Comparison of ENCODE assay signal across 8 cellular contexts in genomic region chr9:36486933-36487481, GRCh38.
DNase-seq lines count a peak whose midpoint lies in the region; ATAC-seq and TF ChIP-seq lines count a peak whose summit lies in the region.

No MANE protein-coding gene starts in this region.

- no peaks in the 10 kb centered on the region for H3K36me3 ChIP-seq in SK-N-SH (replicated peaks in 1 of 2; ENCODE audit: control insufficient read depth in 1 of 2, insufficient read depth in 2 of 2, low read length in 1 of 2)
- H3K36me3 ChIP-seq in iPS DF 6.9 (ENCODE audit: control insufficient read depth, insufficient read depth, low read length): peaks cover 2% of the 10 kb centered on the region
- H3K36me3 ChIP-seq in spleen: peaks cover 0 to 7% (median 0%) of the 10 kb centered on the region in 6 donors

- peaks cover 33% of the 10 kb centered on the region for H4K20me1 ChIP-seq in SK-N-SH (ENCODE audit: insufficient read depth)

- TF ChIP-seq CTCF in SK-N-SH (IDR thresholded peaks at IDR 0.05): no peak
- no peak for TF ChIP-seq CTCF in spleen (IDR thresholded peaks at IDR 0.05 in 8 of 11, conservative IDR thresholded peaks at IDR 0.05 in 3 of 11)

- intact Hi-C loops in spleen (cut with DNase I; ENCODE audit: low total_unique reads): loop anchor here (10.0 kb wide), 1 partner anchor 82 kb away; the partner anchor contains the start of gene RNF38

- peak; percentile 47 for ATAC-seq in GM19035 (IDR thresholded peaks at IDR 0.05; ENCODE audit: unreplicated experiment)
- peak; percentile 36 for ATAC-seq in HG03280 (IDR thresholded peaks at IDR 0.05; ENCODE audit: unreplicated experiment)

- TF ChIP-seq POLR2A in spleen (IDR thresholded peaks at IDR 0.05): no peak

- H3K9me2 ChIP-seq in SK-N-SH: no peaks in the 10 kb centered on the region

- no peaks in the 10 kb centered on the region for H3K27me3 ChIP-seq in SK-N-SH (ENCODE audit: insufficient read depth)
- no peaks in the 10 kb centered on the region for H3K27me3 ChIP-seq in iPS DF 6.9 (ENCODE audit: control insufficient read depth, insufficient read depth, low read length)
- no peaks in the 10 kb centered on the region for H3K27me3 ChIP-seq in spleen (replicated peaks in 1 of 7)

- H3K4me3 ChIP-seq in SK-N-SH (ENCODE audit: low read depth in 2 of 2, low read length in 1 of 2) (peak overlapping the region; percentile 94 to 96), iPS DF 6.9 (ENCODE audit: low read length) (peak overlapping the region; percentile 99), spleen (peak overlapping the region; percentile 68 to 98 (median 85))

- no peaks in the 10 kb centered on the region for H3K9me3 ChIP-seq in SK-N-SH
- H3K9me3 ChIP-seq in iPS DF 6.9 (ENCODE audit: control insufficient read depth, insufficient read depth, low read length): no peaks in the 10 kb centered on the region
- no peaks in the 10 kb centered on the region for H3K9me3 ChIP-seq in spleen

- peak overlapping the region; percentile 84 for H3K9ac ChIP-seq in SK-N-SH

- DNase-seq in AG08396 (ENCODE audit: low spot score): peak; percentile 55
- peak; percentile 77 for DNase-seq in SK-N-SH
- DNase-seq in iPS DF 6.9 (ENCODE audit: low read depth, low spot score): no peak
- peak; percentile 94 for DNase-seq in spleen
- DNase-seq in cerebellum (ENCODE audit: low spot score): no peak

- H3K27ac ChIP-seq in SK-N-SH (ENCODE audit: low read depth in 2 of 2, low read length in 1 of 2) (peak overlapping the region; percentile 43 to 67; a peak in 3 of 4 replicates), adipose tissue (ENCODE audit: low read depth, low read length) (peak overlapping the region; percentile 23), iPS DF 6.9 (ENCODE audit: low read length) (no peak overlapping the region), spleen (peak overlapping the region; percentile 69 to 98 (median 94))

- 8% methylated on average over 14 of the region's 63 CpGs for WGBS in SK-N-SH (ENCODE audit: low lambda C conversion rate)
- 1% methylated on average over 37 to 63 of the region's 63 CpGs for WGBS in adipose tissue, 3 donors
- no CpG with 5 or more reads among the region's 63 CpGs for WGBS in iPS DF 6.9 (ENCODE audit: insufficient coverage, insufficient read length)
- 0 to 1% (median 0%) methylated on average over 5 to 63 of the region's 63 CpGs; no CpG with 5 or more reads in 1 of the 5 donors for WGBS in spleen, 5 donors

- H3K4me1 ChIP-seq in SK-N-SH (ENCODE audit: control insufficient read depth in 1 of 2, insufficient read depth in 2 of 2, low read depth in 1 of 2, low read length in 1 of 2): peaks cover 12 to 16% of the 10 kb centered on the region in 2 experiments; a peak in 3 of 4 replicates
- H3K4me1 ChIP-seq in iPS DF 6.9 (ENCODE audit: control insufficient read depth, insufficient read depth, low read length): peaks cover 10% of the 10 kb centered on the region
- peaks cover 18 to 64% (median 50%) of the 10 kb centered on the region in 6 donors for H3K4me1 ChIP-seq in spleen

- no peak for TF ChIP-seq RAD21 in SK-N-SH (IDR thresholded peaks at IDR 0.05; ENCODE audit: low read length)

- H3F3A ChIP-seq in SK-N-SH (replicated peaks; ENCODE audit: insufficient read depth): peaks cover 4% of the 10 kb centered on the region

- H3K4me2 ChIP-seq in SK-N-SH: peak overlapping the region; percentile 90

- H2AFZ ChIP-seq in SK-N-SH (ENCODE audit: low read depth): peak overlapping the region; percentile 67; the same call in 1 of the 2 replicates

- CTCF ChIA-PET in SK-N-SH (lab: Yijun Ruan, JAX): interaction anchor here (1.2 to 2.7 kb wide), 4 partner anchors 11 to 79 kb away, joined by 3 to 19 read pairs (median 8); no protein-coding TSS in a partner anchor

- POLR2A ChIA-PET in SK-N-SH (lab: Yijun Ruan, JAX): no interaction called here

- no peak for TF ChIP-seq EP300 in SK-N-SH (IDR thresholded peaks at IDR 0.05; ENCODE audit: borderline replicate concordance in 1 of 2, low read depth in 1 of 2, low read length in 1 of 2)

- peaks cover 51% of the 10 kb centered on the region for H3K79me2 ChIP-seq in SK-N-SH (ENCODE audit: insufficient read depth)

TF ChIP-seq in SK-N-SH, 30 proteins besides CTCF, POLR2A, EP300 and RAD21:
- TF ChIP-seq GABPA (IDR thresholded peaks at IDR 0.05; ENCODE audit: low read depth) (no peak), IRF3 (IDR thresholded peaks at IDR 0.05; ENCODE audit: low read depth, low read length) (no peak), MEF2A (IDR thresholded peaks at IDR 0.05; ENCODE audit: borderline replicate concordance, low read depth) (no peak), RXRA (IDR thresholded peaks at IDR 0.05; ENCODE audit: borderline replicate concordance, low read depth) (no peak), EZH2phosphoT487 (IDR thresholded peaks at IDR 0.05; ENCODE audit: borderline replicate concordance, low read depth) (no peak), REST (IDR thresholded peaks at IDR 0.05; ENCODE audit: low read depth, low read length) (no peak), TCF12 (IDR thresholded peaks at IDR 0.05) (no peak), USF1 (IDR thresholded peaks at IDR 0.05; ENCODE audit: borderline replicate concordance, low read depth) (no peak), NFIC (IDR thresholded peaks at IDR 0.05; ENCODE audit: borderline replicate concordance) (no peak), ELF1 (IDR thresholded peaks at IDR 0.05) (no peak), FOSL2 (IDR thresholded peaks at IDR 0.05; ENCODE audit: borderline replicate concordance, low read depth) (no peak)

Comparison
In these comparisons a context has a peak if more than half of its experiments do, and no peak if none do; other contexts are left out.
1. DNase-seq: peak in AG08396 (single experiment), SK-N-SH (single experiment) and spleen (single experiment); none in iPS DF 6.9 (single experiment) and cerebellum (single experiment).
2. Peak in every context shown above with its lines, with median percentiles within 50 percentile points of each other: H3K4me3 ChIP-seq.